In genomic region chr10:110860576-110861241, GRCh38 we compare ENCODE assay signal across 1 cellular context.
TF ChIP-seq lines count a peak whose summit lies in the region.

No MANE protein-coding gene starts in this region.

TF ChIP-seq in HepG2, 621 proteins besides CTCF, POLR2A, EP300 and RAD21 (continues in another document):
- TF ChIP-seq CBX5 (CRISPR knock-in tag; IDR thresholded peaks at IDR 0.05; ENCODE audit: borderline replicate concordance) (0 out of 2 replicates have a peak, but pooled peaks have one; percentile 28), YY1 (IDR thresholded peaks at IDR 0.05; ENCODE audit: insufficient read depth, insufficient replicate concordance, low read depth, low read length) (peak; percentile 60), IRX3 (CRISPR knock-in tag; IDR thresholded peaks at IDR 0.05; ENCODE audit: borderline replicate concordance, low read depth) (no peak), ZNF768 (CRISPR knock-in tag; IDR thresholded peaks at IDR 0.05) (peak; percentile 69; the same call in 1 of the 2 replicates), SMAD9 (CRISPR knock-in tag; IDR thresholded peaks at IDR 0.05) (0 out of 2 replicates have a peak, but pooled peaks have one; percentile 15), ZNF441 (CRISPR knock-in tag; IDR thresholded peaks at IDR 0.05; ENCODE audit: borderline replicate concordance) (0 out of 2 replicates have a peak, but pooled peaks have one; percentile 46), SOX13 (IDR thresholded peaks at IDR 0.05) (no peak), SOX13 (CRISPR knock-in tag; conservative IDR thresholded peaks at IDR 0.05 in 1 of 2, IDR thresholded peaks at IDR 0.05 in 1 of 2) (peak in 1 of 2 experiments; percentile 41; a peak in 1 of 4 replicates), ZNF274 (CRISPR knock-in tag; IDR thresholded peaks at IDR 0.05) (0 out of 2 replicates have a peak, but pooled peaks have one; percentile 64), SOX6 (IDR thresholded peaks at IDR 0.05) (no peak), SOX6 (CRISPR knock-in tag; IDR thresholded peaks at IDR 0.05) (0 out of 2 replicates have a peak, but pooled peaks have one; percentile 14), ZNF598 (CRISPR knock-in tag; IDR thresholded peaks at IDR 0.05; ENCODE audit: borderline replicate concordance) (peak; percentile 72; the same call in 1 of the 2 replicates), ZFX (CRISPR knock-in tag; IDR thresholded peaks at IDR 0.05; ENCODE audit: low read depth) (peak; percentile 58; the same call in 1 of the 2 replicates), ELF1 (CRISPR knock-in tag; IDR thresholded peaks at IDR 0.05) (peak; percentile 32; the same call in 1 of the 2 replicates), TEAD3 (CRISPR knock-in tag; optimal IDR thresholded peaks at IDR 0.05; ENCODE audit: borderline replicate concordance) (peak; percentile 8), KDM5B (CRISPR knock-in tag; IDR thresholded peaks at IDR 0.05; ENCODE audit: borderline replicate concordance) (peak; percentile 45; the same call in 1 of the 2 replicates), ZMAT3 (CRISPR knock-in tag; conservative IDR thresholded peaks at IDR 0.05) (no peak), RERE (CRISPR knock-in tag; IDR thresholded peaks at IDR 0.05; ENCODE audit: low read depth) (no peak), CC2D1A (CRISPR knock-in tag; IDR thresholded peaks at IDR 0.05) (0 out of 2 replicates have a peak, but pooled peaks have one; percentile 33), SRSF4 (IDR thresholded peaks at IDR 0.05; ENCODE audit: low read depth, low read length, poor library complexity, severe bottlenecking) (no peak), ZNF292 (CRISPR knock-in tag; IDR thresholded peaks at IDR 0.05; ENCODE audit: borderline replicate concordance, low read depth) (peak; percentile 61; the same call in 1 of the 2 replicates), SP4 (CRISPR knock-in tag; IDR thresholded peaks at IDR 0.05) (0 out of 2 replicates have a peak, but pooled peaks have one; percentile 40), ZMYM4 (CRISPR knock-in tag; IDR thresholded peaks at IDR 0.05) (peak; percentile 23; the same call in 1 of the 2 replicates), MEIS1 (CRISPR knock-in tag; IDR thresholded peaks at IDR 0.05; ENCODE audit: borderline replicate concordance) (no peak), PITX1 (CRISPR knock-in tag; IDR thresholded peaks at IDR 0.05) (0 out of 2 replicates have a peak, but pooled peaks have one; percentile 13), ZNF709 (CRISPR knock-in tag; IDR thresholded peaks at IDR 0.05) (no peak), KLF15 (CRISPR knock-in tag; IDR thresholded peaks at IDR 0.05; ENCODE audit: borderline replicate concordance) (no peak), ZNF772 (CRISPR knock-in tag; IDR thresholded peaks at IDR 0.05) (no peak), THAP7 (CRISPR knock-in tag; IDR thresholded peaks at IDR 0.05) (peak; percentile 50; the same call in 1 of the 2 replicates), ZNF891 (CRISPR knock-in tag; IDR thresholded peaks at IDR 0.05) (peak; percentile 43; the same call in 1 of the 2 replicates), ZNF607 (CRISPR knock-in tag; IDR thresholded peaks at IDR 0.05; ENCODE audit: borderline replicate concordance) (0 out of 2 replicates have a peak, but pooled peaks have one; percentile 27), ZNF501 (CRISPR knock-in tag; IDR thresholded peaks at IDR 0.05) (peak; percentile 57; the same call in 1 of the 2 replicates), SPEN (CRISPR knock-in tag; IDR thresholded peaks at IDR 0.05; ENCODE audit: low read depth) (no peak), MXD1 (CRISPR knock-in tag; IDR thresholded peaks at IDR 0.05) (no peak), ZFY (CRISPR knock-in tag; IDR thresholded peaks at IDR 0.05) (peak; percentile 55; the same call in 1 of the 2 replicates), ZNF350 (CRISPR knock-in tag; IDR thresholded peaks at IDR 0.05; ENCODE audit: borderline replicate concordance, low read depth) (peak; percentile 23; the same call in 1 of the 2 replicates), PCBP1 (IDR thresholded peaks at IDR 0.05; ENCODE audit: borderline replicate concordance, low read depth, low read length) (no peak), MTA3 (CRISPR knock-in tag; IDR thresholded peaks at IDR 0.05) (no peak), ZSCAN21 (CRISPR knock-in tag; IDR thresholded peaks at IDR 0.05; ENCODE audit: borderline replicate concordance) (0 out of 2 replicates have a peak, but pooled peaks have one; percentile 28), KLF13 (CRISPR knock-in tag; IDR thresholded peaks at IDR 0.05) (no peak), DNMT1 (CRISPR knock-in tag; IDR thresholded peaks at IDR 0.05) (no peak), SALL1 (CRISPR knock-in tag; IDR thresholded peaks at IDR 0.05) (peak; percentile 16; the same call in 1 of the 2 replicates), ZMYM2 (CRISPR knock-in tag; IDR thresholded peaks at IDR 0.05) (0 out of 2 replicates have a peak, but pooled peaks have one; percentile 32), PHF8 (CRISPR knock-in tag; IDR thresholded peaks at IDR 0.05) (peak; percentile 27; the same call in 1 of the 2 replicates), MAX (IDR thresholded peaks at IDR 0.05) (peak; percentile 59; the same call in 1 of the 2 replicates), ZNF776 (CRISPR knock-in tag; IDR thresholded peaks at IDR 0.05) (0 out of 2 replicates have a peak, but pooled peaks have one; percentile 35), PCBP2 (optimal IDR thresholded peaks at IDR 0.05; ENCODE audit: low read depth, low read length, poor library complexity, severe bottlenecking) (no peak), TCF12 (IDR thresholded peaks at IDR 0.05) (no peak), TCF12 (CRISPR knock-in tag; IDR thresholded peaks at IDR 0.05) (0 out of 2 replicates have a peak, but pooled peaks have one; percentile 28)
- TF ChIP-seq, protein P1, sequence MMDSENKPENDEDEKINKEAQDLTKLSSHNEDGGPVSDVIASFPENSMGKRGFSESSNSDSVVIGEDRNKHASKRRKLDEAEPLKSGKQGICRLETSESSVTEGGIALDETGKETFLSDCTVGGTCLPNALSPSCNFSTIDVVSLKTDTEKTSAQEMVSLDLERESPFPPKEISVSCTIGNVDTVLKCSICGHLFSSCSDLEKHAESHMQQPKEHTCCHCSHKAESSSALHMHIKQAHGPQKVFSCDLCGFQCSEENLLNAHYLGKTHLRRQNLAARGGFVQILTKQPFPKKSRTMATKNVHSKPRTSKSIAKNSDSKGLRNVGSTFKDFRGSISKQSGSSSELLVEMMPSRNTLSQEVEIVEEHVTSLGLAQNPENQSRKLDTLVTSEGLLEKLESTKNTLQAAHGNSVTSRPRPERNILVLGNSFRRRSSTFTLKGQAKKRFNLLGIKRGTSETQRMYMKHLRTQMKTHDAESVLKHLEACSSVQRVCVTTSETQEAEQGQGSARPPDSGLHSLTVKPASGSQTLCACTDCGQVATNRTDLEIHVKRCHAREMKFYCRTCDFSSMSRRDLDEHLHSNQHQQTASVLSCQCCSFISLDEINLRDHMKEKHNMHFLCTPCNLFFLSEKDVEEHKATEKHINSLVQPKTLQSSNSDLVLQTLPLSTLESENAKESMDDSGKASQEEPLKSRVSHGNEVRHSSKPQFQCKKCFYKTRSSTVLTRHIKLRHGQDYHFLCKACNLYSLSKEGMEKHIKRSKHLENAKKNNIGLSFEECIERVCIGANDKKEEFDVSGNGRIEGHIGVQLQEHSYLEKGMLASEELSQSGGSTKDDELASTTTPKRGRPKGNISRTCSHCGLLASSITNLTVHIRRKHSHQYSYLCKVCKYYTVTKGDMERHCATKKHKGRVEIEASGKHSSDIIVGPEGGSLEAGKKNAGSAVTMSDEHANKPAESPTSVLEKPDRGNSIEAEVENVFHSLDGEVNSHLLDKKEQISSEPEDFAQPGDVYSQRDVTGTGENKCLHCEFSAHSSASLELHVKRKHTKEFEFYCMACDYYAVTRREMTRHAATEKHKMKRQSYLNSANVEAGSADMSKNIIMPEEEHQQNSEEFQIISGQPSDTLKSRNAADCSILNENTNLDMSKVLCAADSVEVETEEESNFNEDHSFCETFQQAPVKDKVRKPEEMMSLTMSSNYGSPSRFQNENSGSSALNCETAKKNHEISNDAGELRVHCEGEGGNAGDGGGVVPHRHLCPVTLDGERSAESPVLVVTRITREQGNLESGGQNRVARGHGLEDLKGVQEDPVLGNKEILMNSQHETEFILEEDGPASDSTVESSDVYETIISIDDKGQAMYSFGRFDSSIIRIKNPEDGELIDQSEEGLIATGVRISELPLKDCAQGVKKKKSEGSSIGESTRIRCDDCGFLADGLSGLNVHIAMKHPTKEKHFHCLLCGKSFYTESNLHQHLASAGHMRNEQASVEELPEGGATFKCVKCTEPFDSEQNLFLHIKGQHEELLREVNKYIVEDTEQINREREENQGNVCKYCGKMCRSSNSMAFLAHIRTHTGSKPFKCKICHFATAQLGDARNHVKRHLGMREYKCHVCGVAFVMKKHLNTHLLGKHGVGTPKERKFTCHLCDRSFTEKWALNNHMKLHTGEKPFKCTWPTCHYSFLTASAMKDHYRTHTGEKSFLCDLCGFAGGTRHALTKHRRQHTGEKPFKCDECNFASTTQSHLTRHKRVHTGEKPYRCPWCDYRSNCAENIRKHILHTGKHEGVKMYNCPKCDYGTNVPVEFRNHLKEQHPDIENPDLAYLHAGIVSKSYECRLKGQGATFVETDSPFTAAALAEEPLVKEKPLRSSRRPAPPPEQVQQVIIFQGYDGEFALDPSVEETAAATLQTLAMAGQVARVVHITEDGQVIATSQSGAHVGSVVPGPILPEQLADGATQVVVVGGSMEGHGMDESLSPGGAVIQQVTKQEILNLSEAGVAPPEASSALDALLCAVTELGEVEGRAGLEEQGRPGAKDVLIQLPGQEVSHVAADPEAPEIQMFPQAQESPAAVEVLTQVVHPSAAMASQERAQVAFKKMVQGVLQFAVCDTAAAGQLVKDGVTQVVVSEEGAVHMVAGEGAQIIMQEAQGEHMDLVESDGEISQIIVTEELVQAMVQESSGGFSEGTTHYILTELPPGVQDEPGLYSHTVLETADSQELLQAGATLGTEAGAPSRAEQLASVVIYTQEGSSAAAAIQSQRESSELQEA (CRISPR knock-in tag; IDR thresholded peaks at IDR 0.05; ENCODE audit: not compliant biosample characterization), result peak; percentile 32
- TF ChIP-seq, protein P2, sequence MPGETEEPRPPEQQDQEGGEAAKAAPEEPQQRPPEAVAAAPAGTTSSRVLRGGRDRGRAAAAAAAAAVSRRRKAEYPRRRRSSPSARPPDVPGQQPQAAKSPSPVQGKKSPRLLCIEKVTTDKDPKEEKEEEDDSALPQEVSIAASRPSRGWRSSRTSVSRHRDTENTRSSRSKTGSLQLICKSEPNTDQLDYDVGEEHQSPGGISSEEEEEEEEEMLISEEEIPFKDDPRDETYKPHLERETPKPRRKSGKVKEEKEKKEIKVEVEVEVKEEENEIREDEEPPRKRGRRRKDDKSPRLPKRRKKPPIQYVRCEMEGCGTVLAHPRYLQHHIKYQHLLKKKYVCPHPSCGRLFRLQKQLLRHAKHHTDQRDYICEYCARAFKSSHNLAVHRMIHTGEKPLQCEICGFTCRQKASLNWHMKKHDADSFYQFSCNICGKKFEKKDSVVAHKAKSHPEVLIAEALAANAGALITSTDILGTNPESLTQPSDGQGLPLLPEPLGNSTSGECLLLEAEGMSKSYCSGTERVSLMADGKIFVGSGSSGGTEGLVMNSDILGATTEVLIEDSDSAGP (CRISPR knock-in tag; IDR thresholded peaks at IDR 0.05; ENCODE audit: borderline replicate concordance), result peak; percentile 27; the same call in 1 of the 2 replicates
